1 cellular context compared by ENCODE assay signal in genomic region chr16:23678430-23679273, GRCh38.
TF ChIP-seq lines count a peak whose summit lies in the region.

TSS of gene PLK1 (plus strand) at chr16:23678889. CDS start at chr16:23678933, 44 bp downstream.

TF ChIP-seq in HepG2, 621 proteins besides CTCF, POLR2A, EP300 and RAD21 (continued from another document and continues in another):
- TF ChIP-seq ARNT (IDR thresholded peaks at IDR 0.05) (no peak), ZNF784 (CRISPR knock-in tag; IDR thresholded peaks at IDR 0.05; ENCODE audit: borderline replicate concordance) (peak; percentile 37; the same call in 1 of the 2 replicates), CEBPB (IDR thresholded peaks at IDR 0.05; ENCODE audit: borderline replicate concordance, low read depth, low read length) (peak; percentile 63; the same call in 1 of the 2 replicates), MAFF (IDR thresholded peaks at IDR 0.05; ENCODE audit: low read depth, low read length) (no peak), XBP1 (CRISPR knock-in tag; IDR thresholded peaks at IDR 0.05) (no peak), SNRNP70 (IDR thresholded peaks at IDR 0.05; ENCODE audit: low read depth, low read length) (no peak), HNRNPK (IDR thresholded peaks at IDR 0.05; ENCODE audit: low read depth, low read length, poor library complexity, severe bottlenecking) (no peak), AKNA (CRISPR knock-in tag; IDR thresholded peaks at IDR 0.05; ENCODE audit: borderline replicate concordance) (no peak), LRRFIP1 (CRISPR knock-in tag; conservative IDR thresholded peaks at IDR 0.05) (no peak), ZNF30 (CRISPR knock-in tag; IDR thresholded peaks at IDR 0.05) (no peak), CERS6 (CRISPR knock-in tag; IDR thresholded peaks at IDR 0.05) (no peak; the same call in 1 of the 2 replicates), POGK (CRISPR knock-in tag; conservative IDR thresholded peaks at IDR 0.05) (peak; percentile 100), SOX6 (IDR thresholded peaks at IDR 0.05) (no peak), SOX6 (CRISPR knock-in tag; IDR thresholded peaks at IDR 0.05) (peak; percentile 70), ZNF20 (CRISPR knock-in tag; IDR thresholded peaks at IDR 0.05) (0 out of 2 replicates have a peak, but pooled peaks have one; percentile 39), TFE3 (CRISPR knock-in tag; IDR thresholded peaks at IDR 0.05) (peak; percentile 64; the same call in 1 of the 2 replicates), MAFG (CRISPR knock-in tag; IDR thresholded peaks at IDR 0.05) (no peak), SIN3B (IDR thresholded peaks at IDR 0.05; ENCODE audit: low read length) (peak; percentile 100), FOXO1 (CRISPR knock-in tag; IDR thresholded peaks at IDR 0.05) (0 out of 2 replicates have a peak, but pooled peaks have one; percentile 20), NFIC (IDR thresholded peaks at IDR 0.05; ENCODE audit: low read length) (peak; percentile 23; the same call in 1 of the 2 replicates), SMARCE1 (IDR thresholded peaks at IDR 0.05; ENCODE audit: borderline replicate concordance) (no peak), RFXANK (CRISPR knock-in tag; IDR thresholded peaks at IDR 0.05) (0 out of 2 replicates have a peak, but pooled peaks have one; percentile 28), ADNP (CRISPR knock-in tag; IDR thresholded peaks at IDR 0.05) (no peak), THAP9 (CRISPR knock-in tag; IDR thresholded peaks at IDR 0.05; ENCODE audit: borderline replicate concordance) (peak; percentile 74; the same call in 1 of the 2 replicates), ZNF768 (CRISPR knock-in tag; IDR thresholded peaks at IDR 0.05) (peak; percentile 53; the same call in 1 of the 2 replicates), DNMT1 (CRISPR knock-in tag; IDR thresholded peaks at IDR 0.05) (no peak), ATF6 (CRISPR knock-in tag; conservative IDR thresholded peaks at IDR 0.05) (no peak; the same call in 1 of the 2 replicates), TCF12 (IDR thresholded peaks at IDR 0.05) (no peak), TCF12 (CRISPR knock-in tag; IDR thresholded peaks at IDR 0.05) (0 out of 2 replicates have a peak, but pooled peaks have one; percentile 27), HNRNPUL1 (IDR thresholded peaks at IDR 0.05; ENCODE audit: low read depth, low read length) (peak; percentile 60; the same call in 1 of the 2 replicates), ZSCAN22 (CRISPR knock-in tag; IDR thresholded peaks at IDR 0.05) (no peak), ZBTB1 (CRISPR knock-in tag; IDR thresholded peaks at IDR 0.05; ENCODE audit: borderline replicate concordance) (no peak), SP2 (CRISPR knock-in tag; IDR thresholded peaks at IDR 0.05) (peak; percentile 48; the same call in 1 of the 2 replicates), TBX2 (CRISPR knock-in tag; IDR thresholded peaks at IDR 0.05; ENCODE audit: borderline replicate concordance) (peak; percentile 74), HDAC6 (IDR thresholded peaks at IDR 0.05; ENCODE audit: low read depth, low read length) (no peak), ZNF550 (CRISPR knock-in tag; IDR thresholded peaks at IDR 0.05; ENCODE audit: borderline replicate concordance) (no peak), ZNF652 (CRISPR knock-in tag; IDR thresholded peaks at IDR 0.05; ENCODE audit: borderline replicate concordance, low read depth) (no peak), GATA4 (IDR thresholded peaks at IDR 0.05; ENCODE audit: borderline replicate concordance, low read depth) (peak; percentile 77; the same call in 1 of the 2 replicates), ZBTB26 (CRISPR knock-in tag; IDR thresholded peaks at IDR 0.05; ENCODE audit: borderline replicate concordance) (peak; percentile 56; the same call in 1 of the 2 replicates), CSRNP2 (CRISPR knock-in tag; conservative IDR thresholded peaks at IDR 0.05; ENCODE audit: low read depth) (peak; percentile 100)
